Comparison of ENCODE assay signal across 8 cellular contexts in genomic region chr6:161029195-161029809, GRCh38. TPM values are rescaled to one million over a fixed set of nuclear protein-coding genes. Genes with fewer than 3 reads are reported as not detected.
DNase-seq lines count a peak whose midpoint lies in the region; ATAC-seq and TF ChIP-seq lines count a peak whose summit lies in the region.

No MANE protein-coding gene starts in this region.

- H3K27ac ChIP-seq in CD4-positive, alpha-beta T cell (ENCODE audit: low read depth, low read length): no peak overlapping the region
- H3K27ac ChIP-seq in mesendoderm (ENCODE audit: low read depth, low read length): no peak overlapping the region

- no peak for TF ChIP-seq CTCF in CD4-positive, alpha-beta T cell (IDR thresholded peaks at IDR 0.05)
- TF ChIP-seq CTCF in GM20000 (IDR thresholded peaks at IDR 0.05; ENCODE audit: extremely low read depth, missing control alignments): no peak

- no peaks in the 10 kb centered on the region for H3K36me3 ChIP-seq in mesendoderm (ENCODE audit: control insufficient read depth, insufficient read depth, low read length)

- H3K36me3 Mint-ChIP-seq in CD4-positive, alpha-beta T cell (ENCODE audit: low read depth): peaks cover 21% of the 10 kb centered on the region

- H2AK5ac ChIP-seq in mesendoderm (ENCODE audit: low read length): no peak overlapping the region

- peak overlapping the region; percentile 59 for H3K27ac Mint-ChIP-seq in CD4-positive, alpha-beta T cell

- no peak overlapping the region for H3K4me3 ChIP-seq in mesendoderm (ENCODE audit: low read length)

- H3K4ac ChIP-seq in mesendoderm (ENCODE audit: low read depth, low read length): no peak overlapping the region

- H2BK15ac ChIP-seq in mesendoderm (replicated peaks; ENCODE audit: low read depth): no peak overlapping the region

- no peak overlapping the region for H3K9ac ChIP-seq in mesendoderm (ENCODE audit: low read length)

- peak; percentile 54 for ATAC-seq in CD4-positive, alpha-beta T cell (ENCODE audit: poor library complexity)
- peak; percentile 79 for ATAC-seq in HG03460 (IDR thresholded peaks at IDR 0.05; ENCODE audit: unreplicated experiment)

- H2BK120ac ChIP-seq in mesendoderm (ENCODE audit: low read depth, low read length): no peak overlapping the region

- no peak overlapping the region for H3K23ac ChIP-seq in mesendoderm (ENCODE audit: low read length)

- CTCF ChIA-PET in CD4-positive, alpha-beta T cell (lab: Charles Lee): no interaction called here

- no peak overlapping the region for H4K8ac ChIP-seq in mesendoderm (ENCODE audit: low read depth, low read length)

- peaks cover 73% of the 10 kb centered on the region for H3K4me1 Mint-ChIP-seq in CD4-positive, alpha-beta T cell (ENCODE audit: low read depth)

- intact Hi-C loops in CD4-positive, alpha-beta T cell (cut with DNase I, micrococcal nuclease): no loop called here

- H3K9me3 ChIP-seq in CD4-positive, alpha-beta T cell (ENCODE audit: control insufficient read depth, low read length): no peaks in the 10 kb centered on the region

- H3K4me2 ChIP-seq in mesendoderm (ENCODE audit: low read length): no peak overlapping the region

- H3K18ac ChIP-seq in mesendoderm (ENCODE audit: low read length): no peak overlapping the region

- peaks cover 35% of the 10 kb centered on the region for H3K79me2 ChIP-seq in mesendoderm (ENCODE audit: control insufficient read depth, insufficient read depth, low read length)

- peak overlapping the region; percentile 3 for H3K4me3 Mint-ChIP-seq in CD4-positive, alpha-beta T cell

- peaks cover 14% of the 10 kb centered on the region for H3K79me1 ChIP-seq in mesendoderm (ENCODE audit: low read length)

- no peak for DNase-seq in CD4-positive, alpha-beta T cell
- DNase-seq in GM20000 (ENCODE audit: low spot score) (peak; percentile 63), epidermal melanocyte (ENCODE audit: insufficient read length, low spot score) (peak; percentile 32), anterior cingulate cortex (lab: John Stamatoyannopoulos, UW) (no peak), OCI-M2 (lab: John Stamatoyannopoulos, UW; ENCODE audit: unreplicated experiment) (no peak), mesendoderm (no peak)
- no peak for DNase-seq in stimulated activated CD4-positive, alpha-beta T cell treated with anti-CD3 and anti-CD28 coated beads, Interleukin-12 subunit alpha, Interleukin-12 subunit beta, amount 100 ng/mL, for 4 hours

- H3K56ac ChIP-seq in mesendoderm (ENCODE audit: low read length): no peak overlapping the region

- POLR2A ChIA-PET in CD4-positive, alpha-beta T cell (lab: Charles Lee): interaction anchor here (1.3 kb wide), 1 partner anchor 18 kb away, joined by 4 read pairs; no protein-coding TSS in a partner anchor

- no peak overlapping the region for H2BK5ac ChIP-seq in mesendoderm (ENCODE audit: low read length)

- no peaks in the 10 kb centered on the region for H3K27me3 Mint-ChIP-seq in CD4-positive, alpha-beta T cell

- H3K27me3 ChIP-seq in CD4-positive, alpha-beta T cell (ENCODE audit: control insufficient read depth, insufficient read depth, low read length): no peaks in the 10 kb centered on the region
- H3K27me3 ChIP-seq in mesendoderm (ENCODE audit: insufficient read depth, low read length, poor library complexity): no peaks in the 10 kb centered on the region

- H3K9me3 Mint-ChIP-seq in CD4-positive, alpha-beta T cell: no peaks in the 10 kb centered on the region

- no CpG with 5 or more reads among the region's 8 CpGs for WGBS in mesendoderm (ENCODE audit: extremely low coverage, insufficient coverage, low lambda C conversion rate)

- no peaks in the 10 kb centered on the region for H3K4me1 ChIP-seq in mesendoderm (ENCODE audit: control insufficient read depth, low read depth, low read length)

- H4K5ac ChIP-seq in mesendoderm (ENCODE audit: low read length): no peak overlapping the region

RNA-seq across cellular contexts. Expression of gene MAP3K4, which starts 37.7 kb away (rescaled TPM):
- 10 to 100 TPM; 75.5 to 80.3 TPM for total RNA-seq in CD4-positive, alpha-beta T cell
- 49.9 TPM for polyA plus RNA-seq in mesendoderm (2013, experiment 1 of 2)
- polyA plus RNA-seq in mesendoderm (2013, experiment 2 of 2): 52.6 TPM

Comparison
In these comparisons a context has a peak if more than half of its experiments do, and no peak if none do; other contexts are left out.
1. DNase-seq: peak in GM20000 (single experiment) and epidermal melanocyte (single experiment); none in CD4-positive, alpha-beta T cell (0 of 10), anterior cingulate cortex (0 of 58), stimulated activated CD4-positive, alpha-beta T cell treated with anti-CD3 and anti-CD28 coated beads, Interleukin-12 subunit alpha, Interleukin-12 subunit beta, amount 100 ng/mL, for 4 hours (single experiment), OCI-M2 (single experiment) and mesendoderm (single experiment).